In the genomic region with DNA sequence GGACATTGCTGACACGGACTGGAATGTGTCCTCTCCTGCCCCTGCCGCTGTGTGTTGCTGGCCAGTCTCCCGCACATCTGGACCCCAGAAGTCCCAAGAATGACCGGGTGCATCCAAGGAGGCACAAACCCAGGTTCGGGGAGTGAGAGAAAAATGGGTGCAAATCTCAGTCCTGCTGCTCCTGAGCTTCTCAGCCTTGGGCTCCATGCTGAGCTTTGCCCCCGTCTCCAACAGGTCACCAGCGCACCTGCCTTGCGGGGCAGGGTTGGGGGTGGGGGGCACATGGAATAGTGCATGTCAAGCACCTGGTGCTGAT, we compare ENCODE assay signal across 27 cellular contexts. TPM values are rescaled to one million over a fixed set of nuclear protein-coding genes. Genes with fewer than 3 reads are reported as not detected.
DNase-seq lines count a peak whose midpoint lies in the region; ATAC-seq and TF ChIP-seq lines count a peak whose summit lies in the region.
"Had no signal": no experiment of that assay in that cellular context is flagged by ENCODE, and none has a peak within 500 bp of the region (broad histone marks: within the 10 kb centered on the region; RNA-seq: fewer than 3 reads in every experiment).

No MANE protein-coding gene starts in this region.

- H3K79me2 ChIP-seq in SK-N-SH (ENCODE audit: insufficient read depth) = no peaks in the 10 kb centered on the region

- TF ChIP-seq CTCF in SK-N-SH (IDR thresholded peaks at IDR 0.05) (no peak), GM13976 (IDR thresholded peaks at IDR 0.05; ENCODE audit: borderline replicate concordance, control extremely low read depth, extremely low read depth, insufficient read depth, missing control alignments) (no peak)

- CTCF ChIA-PET in SK-N-SH (lab: Yijun Ruan, JAX) = interaction anchor here (1.1 to 1.7 kb wide), 4 partner anchors 9 to 304 kb away, joined by 3 to 6 read pairs (median 4); no protein-coding TSS in a partner anchor

- ATAC-seq in HG03097 (IDR thresholded peaks at IDR 0.05; ENCODE audit: low FRiP score, unreplicated experiment) = no peak
- ATAC-seq: activated CD4-positive, CD25-positive, alpha-beta regulatory T cell treated with anti-CD3 and anti-CD28 coated beads, Interleukin-2, amount 50 U/mL, for 24 hours; CD8-positive, alpha-beta T cell; heart left ventricle; stimulated activated memory B cell treated with anti-CD40 and anti-IgM and Interleukin-4, amounts not matched to agents 10 μg/mL and 1 μg/mL and 100 μg/mL, for 72 hours had no signal

- peaks cover 23% of the 10 kb centered on the region for H3F3A ChIP-seq in SK-N-SH (replicated peaks; ENCODE audit: insufficient read depth)

- H3K36me3 ChIP-seq in SK-N-SH (replicated peaks in 1 of 2; ENCODE audit: control insufficient read depth in 1 of 2, insufficient read depth in 2 of 2, low read length in 1 of 2) (no peaks in the 10 kb centered on the region), mesodermal cell (ENCODE audit: control insufficient read depth, insufficient read depth, low read length) (no peaks in the 10 kb centered on the region)
- H3K36me3 ChIP-seq: heart left ventricle, spleen had no signal

- H3K4me1 ChIP-seq in SK-N-SH (ENCODE audit: control insufficient read depth in 1 of 2, insufficient read depth in 2 of 2, low read depth in 1 of 2, low read length in 1 of 2) (peaks cover 29 to 40% of the 10 kb centered on the region in 2 experiments), mesodermal cell (ENCODE audit: control insufficient read depth, insufficient read depth, low read length, poor library complexity, severe bottlenecking) (peaks cover 46% of the 10 kb centered on the region)
- H3K4me1 ChIP-seq: testis had no signal

- H3K27ac ChIP-seq in SK-N-SH (ENCODE audit: low read depth in 2 of 2, low read length in 1 of 2) = peak overlapping the region in 1 of 2 experiments; percentile 80; a peak in 3 of 4 replicates
- peak overlapping the region; percentile 84 for H3K27ac ChIP-seq in mesodermal cell (ENCODE audit: low read depth, low read length, severe bottlenecking)
- H3K27ac ChIP-seq: heart left ventricle, spleen, testis had no signal

- H3K9me2 ChIP-seq in SK-N-SH = no peaks in the 10 kb centered on the region

- DNase-seq in NCI-H146 (lab: John Stamatoyannopoulos, UW) (peak; percentile 65), NCI-H146 treated with DMSO at 0.1 percent for 48 hours (lab: John Stamatoyannopoulos, UW; ENCODE audit: unreplicated experiment) (no peak), SK-N-SH (no peak), ureter (ENCODE audit: low spot score) (peak; percentile 26), NCI-H2227 (lab: John Stamatoyannopoulos, UW; ENCODE audit: unreplicated experiment) (no peak), GM13976 (ENCODE audit: low spot score) (no peak)
- DNase-seq: activated CD4-positive, alpha-beta memory T cell treated with anti-CD3 and anti-CD28 coated beads for 36 hours; activated effector memory CD4-positive, alpha-beta T cell treated with anti-CD3 and anti-CD28 coated beads, Interleukin-2, amount 50 U/mL, for 16 hours; AML-193; CD8-positive, alpha-beta T cell; cerebellar nuclear complex; DMS153; heart left ventricle; Kasumi-1; NCI-H1092; NCI-H2081; NCI-H446; nucleus accumbens; OCI-M1; spleen; stimulated activated CD4-positive, alpha-beta T cell treated with anti-CD3 and anti-CD28 coated beads, Interleukin-2, amount 100 ng/mL, for 48 hours; T-helper 1 cell; testis had no signal

- in situ Hi-C loops in GM13976 (cut with MboI; ENCODE audit: low sequenced_read_pairs, unreplicated experiment) = no loop called here

- H3K4me3 ChIP-seq in SK-N-SH (ENCODE audit: low read depth in 2 of 2, low read length in 1 of 2) (no peak overlapping the region), mesodermal cell (ENCODE audit: extremely low read depth, insufficient read depth, low read length, poor library complexity, severe bottlenecking) (no peak overlapping the region)
- H3K4me3 ChIP-seq: heart left ventricle, spleen, testis had no signal

- H3K27me3 ChIP-seq in SK-N-SH (ENCODE audit: insufficient read depth) = no peaks in the 10 kb centered on the region
- H3K27me3 ChIP-seq: heart left ventricle, testis had no signal

- POLR2A ChIA-PET in SK-N-SH (lab: Yijun Ruan, JAX) = interaction anchor here (0.7 to 1.8 kb wide), 4 partner anchors 17 to 269 kb away, joined by 3 to 7 read pairs (median 7); a partner anchor contains a TSS

- H3K9me3 ChIP-seq in SK-N-SH (no peaks in the 10 kb centered on the region), mesodermal cell (ENCODE audit: control insufficient read depth, low read length) (no peaks in the 10 kb centered on the region)
- H3K9me3 ChIP-seq: testis had no signal

- H3K9ac ChIP-seq in SK-N-SH = no peak overlapping the region

- peak overlapping the region; percentile 72 for H3K4me2 ChIP-seq in SK-N-SH

- TF ChIP-seq EP300 in SK-N-SH (IDR thresholded peaks at IDR 0.05; ENCODE audit: borderline replicate concordance in 1 of 2, low read depth in 1 of 2, low read length in 1 of 2) = no peak

- no peak for TF ChIP-seq RAD21 in SK-N-SH (IDR thresholded peaks at IDR 0.05; ENCODE audit: low read length)

- no peak overlapping the region for H2AFZ ChIP-seq in SK-N-SH (ENCODE audit: low read depth)

- H4K20me1 ChIP-seq in SK-N-SH (ENCODE audit: insufficient read depth) = 0 out of 2 replicates have a peak, but pooled peaks cover 3% of the 10 kb centered on the region

- WGBS in SK-N-SH (ENCODE audit: low lambda C conversion rate) = 21% methylated on average over 7 of the region's 8 CpGs
- WGBS in mesodermal cell (ENCODE audit: insufficient coverage in 2 of 2), 2 experiments = 76 to 78% methylated on average over 5 to 7 of the region's 8 CpGs

TF ChIP-seq in SK-N-SH, 30 proteins besides CTCF, POLR2A, EP300 and RAD21:
- TF ChIP-seq RCOR1 (IDR thresholded peaks at IDR 0.05; ENCODE audit: low read length) = peak; percentile 1; the same call in 1 of the 2 replicates
- TF ChIP-seq, protein P1, sequence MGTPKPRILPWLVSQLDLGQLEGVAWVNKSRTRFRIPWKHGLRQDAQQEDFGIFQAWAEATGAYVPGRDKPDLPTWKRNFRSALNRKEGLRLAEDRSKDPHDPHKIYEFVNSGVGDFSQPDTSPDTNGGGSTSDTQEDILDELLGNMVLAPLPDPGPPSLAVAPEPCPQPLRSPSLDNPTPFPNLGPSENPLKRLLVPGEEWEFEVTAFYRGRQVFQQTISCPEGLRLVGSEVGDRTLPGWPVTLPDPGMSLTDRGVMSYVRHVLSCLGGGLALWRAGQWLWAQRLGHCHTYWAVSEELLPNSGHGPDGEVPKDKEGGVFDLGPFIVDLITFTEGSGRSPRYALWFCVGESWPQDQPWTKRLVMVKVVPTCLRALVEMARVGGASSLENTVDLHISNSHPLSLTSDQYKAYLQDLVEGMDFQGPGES (IDR thresholded peaks at IDR 0.05; ENCODE audit: low read depth, low read length) = no peak
- 0 out of 2 replicates have a peak, but pooled peaks have one; percentile 60 for TF ChIP-seq TCF12 (IDR thresholded peaks at IDR 0.05)
- TF ChIP-seq JUND (IDR thresholded peaks at IDR 0.05) = no peak
TF ChIP-seq in SK-N-SH: peak in this region for 2.

RNA-seq across cellular contexts. Expression of a gene that starts 6.0 kb away (rescaled TPM):
- 0.81 and 0.86 TPM in 2 replicates for polyA plus RNA-seq in SK-N-SH (2012; rRNA removed)
- polyA plus RNA-seq in SK-N-SH (2012; cell fraction: cytosol; rRNA removed) = 1.1 and 1.3 TPM in 2 replicates
- 0.20 and 0.45 TPM in 2 replicates for polyA plus RNA-seq in SK-N-SH (2012; cell fraction: nucleus; rRNA removed)
- polyA plus RNA-seq in mesodermal cell (2013, experiment 1 of 2) = 3.1 TPM
- 3.9 TPM for polyA plus RNA-seq in mesodermal cell (2013, experiment 2 of 2)
- 0.52 TPM for total RNA-seq in ureter

RNA-seq across cellular contexts. Expression of a gene that starts 57.1 kb away (rescaled TPM):
- polyA plus RNA-seq in SK-N-SH (2012; rRNA removed) = 24.5 and 25.8 TPM in 2 replicates
- polyA plus RNA-seq in SK-N-SH (2012; cell fraction: cytosol; rRNA removed) = 39.0 and 50.0 TPM in 2 replicates
- polyA plus RNA-seq in SK-N-SH (2012; cell fraction: nucleus; rRNA removed) = 25.6 and 33.6 TPM in 2 replicates
- polyA plus RNA-seq in mesodermal cell (2013, experiment 1 of 2) = 130 TPM
- 144 TPM for polyA plus RNA-seq in mesodermal cell (2013, experiment 2 of 2)
- 134 TPM for total RNA-seq in ureter

Comparison
In these comparisons a context has a peak if more than half of its experiments do, and no peak if none do; other contexts are left out.
1. DNase-seq: peak in NCI-H146 (single experiment) and ureter (single experiment); none in NCI-H146 treated with DMSO at 0.1 percent for 48 hours (single experiment), SK-N-SH (single experiment), NCI-H2227 (single experiment) and GM13976 (single experiment).